Comparison of ENCODE assay signal across 8 cellular contexts in genomic region chr19:51337861-51338562, GRCh38. TPM values are rescaled to one million over a fixed set of nuclear protein-coding genes. Genes with fewer than 3 reads are reported as not detected.
DNase-seq lines count a peak whose midpoint lies in the region; ATAC-seq, FAIRE-seq and TF ChIP-seq lines count a peak whose summit lies in the region.

No MANE protein-coding gene starts in this region.

- no peak overlapping the region for H4K8ac ChIP-seq in mesendoderm (ENCODE audit: low read depth, low read length)

- no peaks in the 10 kb centered on the region for H3K79me2 ChIP-seq in GM23248 (ENCODE audit: insufficient read depth)
- H3K79me2 ChIP-seq in mesendoderm (ENCODE audit: control insufficient read depth, insufficient read depth, low read length), result no peaks in the 10 kb centered on the region

- H3K4me2 ChIP-seq in BLaER1 (peak overlapping the region; percentile 98), GM23248 (ENCODE audit: unreplicated experiment) (no peak overlapping the region), mesendoderm (ENCODE audit: low read length) (no peak overlapping the region)

- H4K20me1 ChIP-seq in BLaER1 (no peaks in the 10 kb centered on the region), GM23248 (ENCODE audit: insufficient read depth) (no peaks in the 10 kb centered on the region)

- no peaks in the 10 kb centered on the region for H3K36me3 ChIP-seq in BLaER1
- H3K36me3 ChIP-seq in GM23248 (ENCODE audit: low read depth), result no peaks in the 10 kb centered on the region
- no peaks in the 10 kb centered on the region for H3K36me3 ChIP-seq in mesendoderm (ENCODE audit: control insufficient read depth, insufficient read depth, low read length)

- H3F3A ChIP-seq in GM23248 (ENCODE audit: insufficient read depth), result no peaks in the 10 kb centered on the region

- H3K9me3 ChIP-seq in BLaER1 (no peaks in the 10 kb centered on the region), GM23248 (ENCODE audit: low read depth) (no peaks in the 10 kb centered on the region)

- no peak overlapping the region for H3K27ac Mint-ChIP-seq in activated CD8-positive, alpha-beta T cell treated with anti-CD3 and anti-CD28 coated beads, Interleukin-2, amount 10 ng/mL, durations not matched to agents 7 days and 5 days

- no peak overlapping the region for H2BK120ac ChIP-seq in mesendoderm (ENCODE audit: low read depth, low read length)

- H2AFZ ChIP-seq in GM23248, result peak overlapping the region; percentile 90; the same call in 1 of the 2 replicates

- H3K4me3 Mint-ChIP-seq in activated CD8-positive, alpha-beta T cell treated with anti-CD3 and anti-CD28 coated beads, Interleukin-2, amount 10 ng/mL, durations not matched to agents 7 days and 5 days, result peak overlapping the region; percentile 86

- H2BK5ac ChIP-seq in mesendoderm (ENCODE audit: low read length), result no peak overlapping the region

- DNase-seq in GM23248, result no peak
- no peak for DNase-seq in activated CD8-positive, alpha-beta T cell treated with anti-CD3 and anti-CD28 coated beads, Interleukin-2, amount 10 ng/mL, durations not matched to agents 7 days and 5 days
- no peak for DNase-seq in mesendoderm
- DNase-seq in NCI-H226, result no peak
- DNase-seq in GM12892 (ENCODE audit: insufficient read length), result no peak
- no peak for DNase-seq in epidermal melanocyte (ENCODE audit: insufficient read length, low spot score)
- DNase-seq in NCI-H446 (lab: John Stamatoyannopoulos, UW), result no peak

- H3K79me1 ChIP-seq in mesendoderm (ENCODE audit: low read length), result no peaks in the 10 kb centered on the region

- no peak for ATAC-seq in activated CD8-positive, alpha-beta T cell treated with anti-CD3 and anti-CD28 coated beads, Interleukin-2, amount 10 ng/mL, durations not matched to agents 7 days and 5 days

- H3K9me3 Mint-ChIP-seq in activated CD8-positive, alpha-beta T cell treated with anti-CD3 and anti-CD28 coated beads, Interleukin-2, amount 10 ng/mL, durations not matched to agents 7 days and 5 days (ENCODE audit: insufficient read depth), result no peaks in the 10 kb centered on the region

- H3K9me2 ChIP-seq in GM23248 (ENCODE audit: insufficient read depth), result no peaks in the 10 kb centered on the region

- H3K4ac ChIP-seq in mesendoderm (ENCODE audit: low read depth, low read length), result no peak overlapping the region

- TF ChIP-seq POLR2A in GM12892 (IDR thresholded peaks at IDR 0.05; ENCODE audit: low read depth, low read length), result no peak

- no peak overlapping the region for H3K23ac ChIP-seq in mesendoderm (ENCODE audit: low read length)

- H3K27me3 ChIP-seq in BLaER1, result peaks cover 13% of the 10 kb centered on the region
- no peaks in the 10 kb centered on the region for H3K27me3 ChIP-seq in GM23248 (replicated peaks; ENCODE audit: insufficient read depth)
- no peaks in the 10 kb centered on the region for H3K27me3 ChIP-seq in mesendoderm (ENCODE audit: insufficient read depth, low read length, poor library complexity)

- H3K9ac ChIP-seq in BLaER1 (peak overlapping the region; percentile 65), GM23248 (no peak overlapping the region), mesendoderm (ENCODE audit: low read length) (peak overlapping the region; percentile 61)

- H2BK15ac ChIP-seq in mesendoderm (replicated peaks; ENCODE audit: low read depth), result no peak overlapping the region

- H3K4me1 ChIP-seq in BLaER1 (peaks cover 22% of the 10 kb centered on the region), GM23248 (ENCODE audit: insufficient read depth) (no peaks in the 10 kb centered on the region), mesendoderm (ENCODE audit: control insufficient read depth, low read depth, low read length) (peaks cover 3% of the 10 kb centered on the region)

- POLR2A ChIA-PET in activated CD8-positive, alpha-beta T cell treated with anti-CD3 and anti-CD28 coated beads, Interleukin-2, amount 10 ng/mL, durations not matched to agents 7 days and 5 days (lab: Charles Lee), result no interaction called here

- peaks cover 6% of the 10 kb centered on the region for H3K27me3 Mint-ChIP-seq in activated CD8-positive, alpha-beta T cell treated with anti-CD3 and anti-CD28 coated beads, Interleukin-2, amount 10 ng/mL, durations not matched to agents 7 days and 5 days (ENCODE audit: low read depth)

- peak overlapping the region; percentile 92 for H3K56ac ChIP-seq in mesendoderm (ENCODE audit: low read length)

- CTCF ChIA-PET in activated CD8-positive, alpha-beta T cell treated with anti-CD3 and anti-CD28 coated beads, Interleukin-2, amount 10 ng/mL, durations not matched to agents 7 days and 5 days (lab: Charles Lee), result interaction anchor here (0.7 to 5.3 kb wide), 12 partner anchors 9 to 103 kb away, joined by 3 to 38 read pairs (median 4); partner anchors contain the start of gene ETFB

- H2AK5ac ChIP-seq in mesendoderm (ENCODE audit: low read length), result no peak overlapping the region

- no peak for FAIRE-seq in GM12892 (lab: Jason Lieb, UNC)

- H3K4me3 ChIP-seq in BLaER1 (peak overlapping the region; percentile 71), GM23248 (no peak overlapping the region), mesendoderm (ENCODE audit: low read length) (no peak overlapping the region)

- H3K4me1 Mint-ChIP-seq in activated CD8-positive, alpha-beta T cell treated with anti-CD3 and anti-CD28 coated beads, Interleukin-2, amount 10 ng/mL, durations not matched to agents 7 days and 5 days (ENCODE audit: low read depth), result peaks cover 20% of the 10 kb centered on the region

- 74 to 82% methylated on average over 14 to 19 of the region's 19 CpGs for WGBS in GM23248 (ENCODE audit: low coverage in 1 of 2, low lambda C conversion rate in 2 of 2, missing lambda C conversion rate in 2 of 2), 2 experiments
- WGBS in mesendoderm (ENCODE audit: extremely low coverage, insufficient coverage, low lambda C conversion rate), result no CpG with 5 or more reads among the region's 19 CpGs

- no peak overlapping the region for H4K5ac ChIP-seq in mesendoderm (ENCODE audit: low read length)

- no peaks in the 10 kb centered on the region for H3K36me3 Mint-ChIP-seq in activated CD8-positive, alpha-beta T cell treated with anti-CD3 and anti-CD28 coated beads, Interleukin-2, amount 10 ng/mL, durations not matched to agents 7 days and 5 days (ENCODE audit: low read depth)

- H3K18ac ChIP-seq in mesendoderm (ENCODE audit: low read length), result no peak overlapping the region

- H3K27ac ChIP-seq in BLaER1 (peak overlapping the region; percentile 36), GM23248 (no peak overlapping the region), mesendoderm (ENCODE audit: low read depth, low read length) (no peak overlapping the region)

- in situ Hi-C loops in GM23248 (cut with MboI), result no loop called here

RNA-seq across cellular contexts. Expression of gene VSIG10L, which starts 3.9 kb away (rescaled TPM):
- total RNA-seq in GM23248 (2014; rRNA removed; shearing (Covaris generic)), result 1.7 and 2.0 TPM in 2 replicates
- 0.61 and 1.4 TPM in 2 replicates for polyA plus RNA-seq in GM23248 (2016; fragmentation: Nextera tagmentation; extraction: Ambion mirVana)
- 1 to 10 TPM; 1.8 to 2.0 TPM for total RNA-seq in activated CD8-positive, alpha-beta T cell treated with anti-CD3 and anti-CD28 coated beads, Interleukin-2, amount 10 ng/mL, durations not matched to agents 7 days and 5 days
- polyA plus RNA-seq in mesendoderm (2013, experiment 1 of 2), result 6.8 TPM
- polyA plus RNA-seq in mesendoderm (2013, experiment 2 of 2), result 7.3 TPM
- polyA plus RNA-seq in GM12892 (2012; ENCODE audit: missing spikeins), result 0.28 TPM

RNA-seq across cellular contexts. Expression of gene IGLON5, which starts 26.6 kb away (rescaled TPM):
- total RNA-seq in GM23248 (2014; rRNA removed; shearing (Covaris generic)), result not detected in 2 replicates
- not detected in 2 replicates for polyA plus RNA-seq in GM23248 (2016; fragmentation: Nextera tagmentation; extraction: Ambion mirVana)
- not detected for total RNA-seq in activated CD8-positive, alpha-beta T cell treated with anti-CD3 and anti-CD28 coated beads, Interleukin-2, amount 10 ng/mL, durations not matched to agents 7 days and 5 days
- polyA plus RNA-seq in mesendoderm (2013, experiment 1 of 2), result 17.8 TPM
- polyA plus RNA-seq in mesendoderm (2013, experiment 2 of 2), result 17.4 TPM
- polyA plus RNA-seq in GM12892 (2012; ENCODE audit: missing spikeins), result not detected

RNA-seq across cellular contexts. Expression of gene ETFB, which starts 28.2 kb away (rescaled TPM):
- 84.3 and 95.9 TPM in 2 replicates for total RNA-seq in GM23248 (2014; rRNA removed; shearing (Covaris generic))
- polyA plus RNA-seq in GM23248 (2016; fragmentation: Nextera tagmentation; extraction: Ambion mirVana), result 141 and 146 TPM in 2 replicates
- 100 to 1,000 TPM; 137 to 141 TPM for total RNA-seq in activated CD8-positive, alpha-beta T cell treated with anti-CD3 and anti-CD28 coated beads, Interleukin-2, amount 10 ng/mL, durations not matched to agents 7 days and 5 days
- polyA plus RNA-seq in mesendoderm (2013, experiment 1 of 2), result 40.3 TPM
- 39.1 TPM for polyA plus RNA-seq in mesendoderm (2013, experiment 2 of 2)
- polyA plus RNA-seq in GM12892 (2012; ENCODE audit: missing spikeins), result 65.3 TPM

RNA-seq across cellular contexts. Expression of gene CLDND2, which starts 30.8 kb away (rescaled TPM):
- total RNA-seq in GM23248 (2014; rRNA removed; shearing (Covaris generic)), result not detected in 2 replicates
- 0.93 and 1.0 TPM in 2 replicates for polyA plus RNA-seq in GM23248 (2016; fragmentation: Nextera tagmentation; extraction: Ambion mirVana)
- 1 to 10 TPM; 8.5 to 10.0 TPM for total RNA-seq in activated CD8-positive, alpha-beta T cell treated with anti-CD3 and anti-CD28 coated beads, Interleukin-2, amount 10 ng/mL, durations not matched to agents 7 days and 5 days
- 4.0 TPM for polyA plus RNA-seq in mesendoderm (2013, experiment 1 of 2)
- polyA plus RNA-seq in mesendoderm (2013, experiment 2 of 2), result 2.9 TPM
- 0.59 TPM for polyA plus RNA-seq in GM12892 (2012; ENCODE audit: missing spikeins)

RNA-seq across cellular contexts. Expression of gene NKG7, which starts 34.4 kb away (rescaled TPM):
- not detected in 2 replicates for total RNA-seq in GM23248 (2014; rRNA removed; shearing (Covaris generic))
- not detected in 2 replicates for polyA plus RNA-seq in GM23248 (2016; fragmentation: Nextera tagmentation; extraction: Ambion mirVana)
- total RNA-seq in activated CD8-positive, alpha-beta T cell treated with anti-CD3 and anti-CD28 coated beads, Interleukin-2, amount 10 ng/mL, durations not matched to agents 7 days and 5 days, result 100 to 1,000 TPM; 401 to 410 TPM
- polyA plus RNA-seq in mesendoderm (2013, experiment 1 of 2), result not detected
- not detected for polyA plus RNA-seq in mesendoderm (2013, experiment 2 of 2)
- polyA plus RNA-seq in GM12892 (2012; ENCODE audit: missing spikeins), result 8.2 TPM
